Comparison of ENCODE assay signal across 8 cellular contexts in genomic region chr19:48333467-48334384, GRCh38. TPM values are rescaled to one million over a fixed set of nuclear protein-coding genes. Genes with fewer than 3 reads are reported as not detected.
DNase-seq lines count a peak whose midpoint lies in the region; ATAC-seq and TF ChIP-seq lines count a peak whose summit lies in the region.

No MANE protein-coding gene starts in this region.

- peak overlapping the region; percentile 81 to 88 (median 86) for H3K27ac ChIP-seq in gastroesophageal sphincter

- DNase-seq in DMS79 treated with DMSO at 0.1 percent for 48 hours (lab: John Stamatoyannopoulos, UW) (peak; percentile 79), LNCaP clone FGC (ENCODE audit: low read depth) (peak; percentile 50), SHP77 (lab: John Stamatoyannopoulos, UW) (peak; percentile 85 to 93), nucleus accumbens (lab: John Stamatoyannopoulos, UW) (peak in 51 of 56 donors; percentile 18 to 83 (median 57)), superior temporal gyrus (ENCODE audit: extremely low spot score) (peak; percentile 72)
- DNase-seq in activated naive CD4-positive, alpha-beta T cell (lab: John Stamatoyannopoulos, UW) = peak; percentile 69 to 94 (median 83)

- no peaks in the 10 kb centered on the region for H3K27me3 ChIP-seq in gastroesophageal sphincter

- peaks cover 0 to 33% of the 10 kb centered on the region in 2 donors for H3K36me3 ChIP-seq in gastroesophageal sphincter

- TF ChIP-seq CTCF in LNCaP clone FGC (IDR thresholded peaks at IDR 0.05; ENCODE audit: control insufficient read depth, extremely low read depth, insufficient read depth) (peak; percentile 65), gastroesophageal sphincter (IDR thresholded peaks at IDR 0.05) (peak in 3 of 4 experiments; percentile 81 to 96 (median 86))

- 2 to 34% methylated on average over 7 to 10 of the region's 54 CpGs for whole genome bisulfite sequencing in gastroesophageal sphincter (ENCODE audit: low coverage in 1 of 2), 2 donors

- no peak for TF ChIP-seq POLR2A in gastroesophageal sphincter (IDR thresholded peaks at IDR 0.05)

- no peak for TF ChIP-seq EP300 in gastroesophageal sphincter (IDR thresholded peaks at IDR 0.05)

- no peaks in the 10 kb centered on the region for H3K9me3 ChIP-seq in gastroesophageal sphincter

- ATAC-seq in GM21737 (IDR thresholded peaks at IDR 0.05; ENCODE audit: unreplicated experiment) = peak; percentile 43
- ATAC-seq in gastroesophageal sphincter = peak; percentile 88

- H3K4me1 ChIP-seq in gastroesophageal sphincter = peaks cover 0 to 52% (median 16%) of the 10 kb centered on the region in 3 donors

- H3K4me3 ChIP-seq in LNCaP clone FGC (ENCODE audit: low read depth, low read length) (peak overlapping the region; percentile 63), gastroesophageal sphincter (peak overlapping the region; percentile 25 to 44)

RNA-seq across cellular contexts. Expression of gene EMP3, which starts 8.4 kb away (rescaled TPM):
- 10 to 100 TPM; 36.3 to 74.2 (median 56.5) TPM for total RNA-seq in gastroesophageal sphincter

RNA-seq across cellular contexts. Expression of gene TMEM143, which starts 30.0 kb away (rescaled TPM):
- total RNA-seq in gastroesophageal sphincter = 10 to 100 TPM in 1 of 4 donors, 1 to 10 TPM in 3; 2.8 to 13.1 (median 6.6) TPM

RNA-seq across cellular contexts. Expression of gene SYNGR4, which starts 30.4 kb away (rescaled TPM):
- not detected for total RNA-seq in gastroesophageal sphincter

RNA-seq across cellular contexts. Expression of gene KDELR1, which starts 57.6 kb away (rescaled TPM):
- total RNA-seq in gastroesophageal sphincter = 10 to 100 TPM; 60.4 to 87.9 (median 70.8) TPM

RNA-seq across cellular contexts. Expression of gene GRIN2D, which starts 59.7 kb away (rescaled TPM):
- under 1 TPM in 3 of 4 donors, not detected in 1; 0.08 to 0.62 (median 0.47) TPM for total RNA-seq in gastroesophageal sphincter

Comparison
In these comparisons a context has a peak if more than half of its experiments do, and no peak if none do; other contexts are left out.
1. Peak in every context shown above with its lines: DNase-seq, ATAC-seq, H3K4me3 ChIP-seq and H3K27ac ChIP-seq.